ENCODE assay signal across 16 cellular contexts in genomic region chr4:37812713-37813112, GRCh38. TPM values are rescaled to one million over a fixed set of nuclear protein-coding genes. Genes with fewer than 3 reads are reported as not detected.
DNase-seq lines count a peak whose midpoint lies in the region; ATAC-seq and TF ChIP-seq lines count a peak whose summit lies in the region.
"Had no signal": no experiment of that assay in that cellular context is flagged by ENCODE, and none has a peak within 500 bp of the region (broad histone marks: within the 10 kb centered on the region; RNA-seq: fewer than 3 reads in every experiment).

No MANE protein-coding gene starts in this region.

- H3K4me3 ChIP-seq in fibroblast of pulmonary artery (replicated peaks; ENCODE audit: low read depth, low read length) (no peak overlapping the region), lower leg skin (ENCODE audit: low read depth, poor library complexity, severe bottlenecking) (no peak overlapping the region)
- H3K4me3 ChIP-seq: sigmoid colon, suprapubic skin had no signal

- intact Hi-C loops in lower leg skin (cut with DNase I; ENCODE audit: low total_unique reads): loop anchor here (10.0 kb wide), 1 partner anchor 212 kb away; no protein-coding TSS in a partner anchor

- peak; percentile 77 for DNase-seq in HCEC 1CT
- DNase-seq in fibroblast of pulmonary artery (ENCODE audit: low read depth): peak; percentile 79
- no peak for DNase-seq in GM19240 (ENCODE audit: insufficient read length, low spot score)
- no peak for DNase-seq in lower leg skin (ENCODE audit: low spot score in 2 of 2)
- no peak for DNase-seq in activated gamma-delta T cell (lab: John Stamatoyannopoulos, UW)
- DNase-seq: activated CD8-positive, alpha-beta T cell treated with anti-CD3 and anti-CD28 coated beads, Interleukin-2, amount 10 ng/mL, durations not matched to agents 7 days and 5 days; activated naive CD4-positive, alpha-beta T cell treated with anti-CD3 and anti-CD28 coated beads, Interleukin-2, amount 10 ng/mL, durations not matched to agents 7 days and 5 days; kidney; naive thymus-derived CD8-positive, alpha-beta T cell; NCI-H1048; NCI-H446 treated with DMSO at 0.1 percent for 48 hours; sigmoid colon had no signal

- no peak for TF ChIP-seq POLR2A in lower leg skin (IDR thresholded peaks at IDR 0.05)

- no peak for TF ChIP-seq CTCF in fibroblast of pulmonary artery (IDR thresholded peaks at IDR 0.05; ENCODE audit: low read length, missing control alignments)
- TF ChIP-seq CTCF in lower leg skin (IDR thresholded peaks at IDR 0.05): no peak

- peak; percentile 62 for ATAC-seq in SK-N-SH treated with all-trans-retinoic acid at 6 μM for 48 hours
- ATAC-seq in GM21360 (IDR thresholded peaks at IDR 0.05; ENCODE audit: unreplicated experiment): no peak
- ATAC-seq: activated CD8-positive, alpha-beta T cell treated with anti-CD3 and anti-CD28 coated beads, Interleukin-2, amount 10 ng/mL, durations not matched to agents 7 days and 5 days; naive thymus-derived CD8-positive, alpha-beta T cell; Panc1 had no signal

- 93 to 98% methylated on average over 1 of the region's 1 CpG for WGBS in lower leg skin, 2 donors

TF ChIP-seq in SK-N-SH treated with all-trans-retinoic acid at 6 μM for 48 hours, 23 proteins besides CTCF, POLR2A, EP300 and RAD21:
- TF ChIP-seq CSDC2 (CRISPR knock-in tag; IDR thresholded peaks at IDR 0.05) (no peak), ZNF70 (CRISPR knock-in tag; IDR thresholded peaks at IDR 0.05) (no peak), ARNTL (CRISPR knock-in tag; IDR thresholded peaks at IDR 0.05; ENCODE audit: borderline replicate concordance, low read depth) (no peak), ISL1 (CRISPR knock-in tag; IDR thresholded peaks at IDR 0.05) (no peak), TSHZ2 (CRISPR knock-in tag; IDR thresholded peaks at IDR 0.05) (no peak), ZFP30 (CRISPR knock-in tag; IDR thresholded peaks at IDR 0.05) (0 out of 2 replicates have a peak, but pooled peaks have one; percentile 54)

RNA-seq across cellular contexts. Expression of gene PGM2, which starts 13.8 kb away (rescaled TPM):
- 10 to 100 TPM; 52.7 to 83.9 (median 74.7) TPM for total RNA-seq in lower leg skin

Comparison
In these comparisons a context has a peak if more than half of its experiments do, and no peak if none do; other contexts are left out.
1. DNase-seq: peak in HCEC 1CT (single experiment) and fibroblast of pulmonary artery (single experiment); none in GM19240 (single experiment), lower leg skin (0 of 2) and activated gamma-delta T cell (single experiment).